14 cellular contexts compared by ENCODE assay signal in the genomic region with DNA sequence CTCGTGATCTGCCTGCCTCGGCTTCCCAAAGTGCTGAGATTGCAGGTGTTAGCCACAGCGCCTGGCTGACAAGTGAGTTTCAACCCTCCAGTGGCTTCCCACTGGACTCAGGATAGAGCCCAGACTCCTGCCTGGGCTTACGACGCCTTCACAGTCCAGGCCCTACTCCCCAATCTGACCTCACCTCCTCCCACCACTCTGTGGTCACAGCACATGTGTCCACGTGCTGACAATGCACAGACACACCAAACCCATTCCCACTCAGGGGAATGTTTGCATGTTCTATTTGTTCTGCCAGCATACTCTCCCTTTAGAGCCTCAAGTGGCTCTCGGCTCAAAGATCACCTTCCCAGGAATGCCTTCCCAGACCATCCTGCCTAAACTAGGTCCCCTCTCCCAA.
"Had no signal": no experiment of that assay in that cellular context is flagged by ENCODE, and none has a peak within 500 bp of the region (broad histone marks: within the 10 kb centered on the region; RNA-seq: fewer than 3 reads in every experiment).

No MANE protein-coding gene starts in this region.

- H3K36me3 ChIP-seq: gastroesophageal sphincter, sigmoid colon had no signal

- H3K9me3 ChIP-seq: gastroesophageal sphincter, sigmoid colon had no signal

- DNase-seq: activated CD4-positive, alpha-beta T cell treated with anti-CD3 and anti-CD28 coated beads for 48 hours; activated naive CD4-positive, alpha-beta T cell treated with anti-CD3 and anti-CD28 coated beads for 36 hours; caudate nucleus; effector memory CD4-positive, alpha-beta T cell; kidney; naive thymus-derived CD4-positive, alpha-beta T cell; nucleus accumbens; sigmoid colon; stimulated activated CD4-positive, alpha-beta T cell treated with anti-CD3 and anti-CD28 coated beads, Interleukin-2, amount 100 ng/mL, for 24 hours; stimulated activated naive CD4-positive, alpha-beta T cell treated with Interleukin-2 at 50 U/mL for 16 hours; T-helper 9 cell; trophoblast cell had no signal

- H3K4me1 ChIP-seq: gastroesophageal sphincter, sigmoid colon had no signal

- H3K27me3 ChIP-seq: gastroesophageal sphincter, sigmoid colon had no signal

- H3K4me3 Mint-ChIP-seq: activated naive CD4-positive, alpha-beta T cell treated with anti-CD3 and anti-CD28 coated beads for 36 hours; naive thymus-derived CD4-positive, alpha-beta T cell had no signal

- H3K27me3 Mint-ChIP-seq: naive thymus-derived CD4-positive, alpha-beta T cell had no signal

- FAIRE-seq: kidney had no signal

- ATAC-seq: gastroesophageal sphincter; naive thymus-derived CD4-positive, alpha-beta T cell had no signal

- H3K4me3 ChIP-seq: coronary artery, gastroesophageal sphincter, sigmoid colon had no signal

- H3K27ac ChIP-seq: coronary artery, gastroesophageal sphincter, sigmoid colon had no signal

- H3K27ac Mint-ChIP-seq: activated naive CD4-positive, alpha-beta T cell treated with anti-CD3 and anti-CD28 coated beads for 36 hours had no signal
